Comparison of ENCODE assay signal across 8 cellular contexts in genomic region chr17:64503821-64504768, GRCh38. TPM values are rescaled to one million over a fixed set of nuclear protein-coding genes. Genes with fewer than 3 reads are reported as not detected.
DNase-seq lines count a peak whose midpoint lies in the region; ATAC-seq and TF ChIP-seq lines count a peak whose summit lies in the region.

No MANE protein-coding gene starts in this region.

- TF ChIP-seq CTCF in NB4 (IDR thresholded peaks at IDR 0.05; ENCODE audit: low read depth, low read length), result no peak
- no peak for TF ChIP-seq CTCF in neural crest cell (conservative IDR thresholded peaks at IDR 0.05)

- peak overlapping the region; percentile 95 to 100 (median 100); a peak in 19 of 22 replicates for H3K27ac ChIP-seq in BLaER1 treated with 17β-estradiol and CSF1 and Interleukin-3, amounts not matched to agents 10 nM and 100 nM
- peak overlapping the region; percentile 98 for H3K27ac ChIP-seq in effector memory CD4-positive, alpha-beta T cell (ENCODE audit: insufficient read depth, low read length, poor library complexity, severe bottlenecking)

- peak overlapping the region; percentile 100 for H3K4me3 Mint-ChIP-seq in neural crest cell

- no peak for DNase-seq in NB4 (ENCODE audit: low read depth)
- no peak for DNase-seq in effector memory CD4-positive, alpha-beta T cell
- no peak for DNase-seq in neural crest cell (ENCODE audit: low read depth, low spot score)
- no peak for DNase-seq in EL
- no peak for DNase-seq in OCI-M2 (lab: John Stamatoyannopoulos, UW; ENCODE audit: unreplicated experiment)

- peak overlapping the region; percentile 81 to 96 (median 91) for H3K4me2 ChIP-seq in BLaER1 treated with 17β-estradiol and CSF1 and Interleukin-3, amounts not matched to agents 10 nM and 100 nM

- H3K27me3 Mint-ChIP-seq in neural crest cell (ENCODE audit: low read depth), result peaks cover 34% of the 10 kb centered on the region

- peak overlapping the region; percentile 87 to 98 (median 92) for H3K4me3 ChIP-seq in BLaER1 treated with 17β-estradiol and CSF1 and Interleukin-3, amounts not matched to agents 10 nM and 100 nM
- H3K4me3 ChIP-seq in NB4 (ENCODE audit: low read depth, low read length), result peak overlapping the region; percentile 99
- H3K4me3 ChIP-seq in effector memory CD4-positive, alpha-beta T cell (ENCODE audit: insufficient read depth, low read depth, low read length, poor library complexity, severe bottlenecking), result peak overlapping the region; percentile 95

- H3K9me3 Mint-ChIP-seq in neural crest cell, result no peaks in the 10 kb centered on the region

- peaks cover 68% of the 10 kb centered on the region for H3K4me1 Mint-ChIP-seq in neural crest cell

- peak overlapping the region; percentile 96 to 100 (median 100) for H3K9ac ChIP-seq in BLaER1 treated with 17β-estradiol and CSF1 and Interleukin-3, amounts not matched to agents 10 nM and 100 nM

- peaks cover 64 to 75% (median 65%) of the 10 kb centered on the region in 11 experiments for H3K36me3 ChIP-seq in BLaER1 treated with 17β-estradiol and CSF1 and Interleukin-3, amounts not matched to agents 10 nM and 100 nM
- peaks cover 65% of the 10 kb centered on the region for H3K36me3 ChIP-seq in effector memory CD4-positive, alpha-beta T cell (ENCODE audit: control insufficient read depth, insufficient read depth, low read length)

- peaks cover 63% of the 10 kb centered on the region for H3K36me3 Mint-ChIP-seq in neural crest cell (ENCODE audit: low read depth)

- H4K20me1 ChIP-seq in BLaER1 treated with 17β-estradiol and CSF1 and Interleukin-3, amounts not matched to agents 10 nM and 100 nM, result peaks cover 75 to 89% (median 83%) of the 10 kb centered on the region in 11 experiments

- peaks cover 60 to 70% (median 64%) of the 10 kb centered on the region in 10 experiments for H3K4me1 ChIP-seq in BLaER1 treated with 17β-estradiol and CSF1 and Interleukin-3, amounts not matched to agents 10 nM and 100 nM
- H3K4me1 ChIP-seq in effector memory CD4-positive, alpha-beta T cell (ENCODE audit: control insufficient read depth, insufficient read depth, low read length, poor library complexity, severe bottlenecking), result peaks cover 33% of the 10 kb centered on the region

- no peaks in the 10 kb centered on the region for H3K27me3 ChIP-seq in BLaER1 treated with 17β-estradiol and CSF1 and Interleukin-3, amounts not matched to agents 10 nM and 100 nM
- H3K27me3 ChIP-seq in effector memory CD4-positive, alpha-beta T cell (replicated peaks; ENCODE audit: control insufficient read depth, insufficient read depth, low read length, poor library complexity, severe bottlenecking), result no peaks in the 10 kb centered on the region

- H3K27ac Mint-ChIP-seq in neural crest cell (ENCODE audit: unreplicated experiment), result peak overlapping the region; percentile 99

- no peak for TF ChIP-seq POLR2A in NB4 (IDR thresholded peaks at IDR 0.05; ENCODE audit: extremely low read depth, insufficient read length)

- no peaks in the 10 kb centered on the region for H3K9me3 ChIP-seq in BLaER1 treated with 17β-estradiol and CSF1 and Interleukin-3, amounts not matched to agents 10 nM and 100 nM (replicated peaks in 1 of 11)
- H3K9me3 ChIP-seq in effector memory CD4-positive, alpha-beta T cell (ENCODE audit: control insufficient read depth, low read length), result no peaks in the 10 kb centered on the region

- ATAC-seq in HG03354 (IDR thresholded peaks at IDR 0.05; ENCODE audit: poor library complexity, severe bottlenecking, unreplicated experiment) (no peak), HG03097 (IDR thresholded peaks at IDR 0.05; ENCODE audit: low FRiP score, unreplicated experiment) (no peak)

RNA-seq across cellular contexts. Expression of gene DDX5, which starts 2.0 kb away (rescaled TPM):
- 905 and 941 TPM in 2 replicates for total RNA-seq in neural crest cell

RNA-seq across cellular contexts. Expression of gene CEP95, which starts 2.7 kb away (rescaled TPM):
- 64.1 and 64.7 TPM in 2 replicates for total RNA-seq in neural crest cell

RNA-seq across cellular contexts. Expression of gene POLG2, which starts 7.2 kb away (rescaled TPM):
- 27.6 and 28.6 TPM in 2 replicates for total RNA-seq in neural crest cell

RNA-seq across cellular contexts. Expression of gene MILR1, which starts 55.2 kb away (rescaled TPM):
- total RNA-seq in neural crest cell, result not detected in 2 replicates
